Comparison of ENCODE assay signal across 8 cellular contexts in the genomic region with DNA sequence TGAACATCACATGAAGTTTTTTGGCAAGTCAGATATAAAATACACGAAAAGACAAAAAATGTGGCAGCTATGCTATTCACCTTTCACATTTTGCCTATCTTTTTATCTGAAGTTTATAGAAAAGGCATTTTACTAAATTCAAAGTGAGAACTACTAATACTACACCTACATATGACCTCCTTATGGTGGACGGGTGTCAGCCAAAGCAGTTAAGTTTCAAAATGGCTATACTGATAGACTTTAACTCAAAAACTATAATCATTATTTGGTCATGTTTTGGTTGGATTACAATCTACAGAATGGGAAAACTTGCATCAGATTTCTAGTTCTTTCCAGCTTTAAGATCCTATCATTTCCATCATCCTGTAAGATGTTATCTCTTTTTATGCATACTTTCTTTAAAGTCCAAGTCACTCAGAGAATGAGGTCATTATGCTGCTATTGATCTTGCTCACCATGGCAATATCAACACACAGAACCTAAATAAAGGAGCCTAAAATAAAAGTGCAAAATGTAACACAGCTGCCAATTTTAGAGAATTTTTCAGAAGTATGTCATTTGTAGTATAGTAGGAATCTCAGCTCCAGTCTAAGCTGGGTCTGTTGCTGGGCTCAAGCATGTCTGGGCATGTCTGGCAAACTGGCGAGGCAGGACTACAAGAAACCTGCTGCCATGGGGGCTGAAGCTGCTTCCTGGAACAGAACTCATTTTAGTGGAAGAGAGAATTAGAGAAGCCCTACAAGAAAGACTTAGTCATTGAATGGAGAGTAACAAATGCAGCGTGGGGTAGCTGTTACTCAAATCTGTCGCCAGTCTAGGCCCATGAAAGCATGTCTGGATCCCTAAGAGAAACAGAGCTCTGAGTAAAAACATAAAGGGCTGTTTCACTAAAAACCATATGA. TPM values are rescaled to one million over a fixed set of nuclear protein-coding genes. Genes with fewer than 3 reads are reported as not detected.
DNase-seq lines count a peak whose midpoint lies in the region; ATAC-seq lines count a peak whose summit lies in the region.

No MANE protein-coding gene starts in this region.

- peaks cover 35% of the 10 kb centered on the region for H3K4me1 Mint-ChIP-seq in T-helper 1 cell treated with Interleukin-12 subunit alpha and Interleukin-12 subunit beta and Interleukin-4 antibody, amounts not matched to agents 30 μg/mL and 1 μg/mL, for 36 hours (ENCODE audit: low read depth)

- H3K4me3 ChIP-seq in esophagus (ENCODE audit: low read depth in 1 of 2, low read length in 2 of 2): no peak overlapping the region

- H3K9me3 Mint-ChIP-seq in T-helper 1 cell treated with Interleukin-12 subunit alpha and Interleukin-12 subunit beta and Interleukin-4 antibody, amounts not matched to agents 30 μg/mL and 1 μg/mL, for 36 hours: peaks cover 3% of the 10 kb centered on the region

- no peaks in the 10 kb centered on the region for H3K9me3 ChIP-seq in esophagus (ENCODE audit: control insufficient read depth in 2 of 2, insufficient read depth in 1 of 2, low read depth in 1 of 2, low read length in 1 of 2)

- no peaks in the 10 kb centered on the region for H3K36me3 ChIP-seq in esophagus (ENCODE audit: control insufficient read depth in 2 of 2, insufficient read depth in 2 of 2, low read length in 1 of 2)

- peak; percentile 61 for ATAC-seq in HG02938 (IDR thresholded peaks at IDR 0.05; ENCODE audit: unreplicated experiment)

- H3K4me3 Mint-ChIP-seq in T-helper 1 cell treated with Interleukin-12 subunit alpha and Interleukin-12 subunit beta and Interleukin-4 antibody, amounts not matched to agents 30 μg/mL and 1 μg/mL, for 36 hours: peak overlapping the region; percentile 29

- H3K27me3 ChIP-seq in esophagus (ENCODE audit: control insufficient read depth in 1 of 2, insufficient read depth in 2 of 2, low read length in 2 of 2): no peaks in the 10 kb centered on the region

- H3K27me3 Mint-ChIP-seq in T-helper 1 cell treated with Interleukin-12 subunit alpha and Interleukin-12 subunit beta and Interleukin-4 antibody, amounts not matched to agents 30 μg/mL and 1 μg/mL, for 36 hours (ENCODE audit: low read depth): no peaks in the 10 kb centered on the region

- peaks cover 16% of the 10 kb centered on the region for H3K36me3 Mint-ChIP-seq in T-helper 1 cell treated with Interleukin-12 subunit alpha and Interleukin-12 subunit beta and Interleukin-4 antibody, amounts not matched to agents 30 μg/mL and 1 μg/mL, for 36 hours (ENCODE audit: low read depth)

- peak overlapping the region; percentile 83 to 88 for H3K27ac ChIP-seq in esophagus (ENCODE audit: low read depth in 2 of 2, low read length in 1 of 2)

- DNase-seq in activated T-cell treated with anti-CD3 and anti-CD28 coated beads for 48 hours (ENCODE audit: low read depth) (peak; percentile 32), activated T-cell treated with anti-CD3 and anti-CD28 coated beads for 4 hours (no peak), medulla oblongata (ENCODE audit: extremely low spot score) (no peak), CD1c-positive myeloid dendritic cell (ENCODE audit: extremely low spot score) (no peak)
- peak; percentile 51 to 53 for DNase-seq in stimulated activated CD8-positive, alpha-beta memory T cell treated with anti-CD3 and anti-CD28 coated beads, Interleukin-15, amount 100 ng/mL, for 48 hours (ENCODE audit: low read depth in 2 of 2)

- H3K27ac Mint-ChIP-seq in T-helper 1 cell treated with Interleukin-12 subunit alpha and Interleukin-12 subunit beta and Interleukin-4 antibody, amounts not matched to agents 30 μg/mL and 1 μg/mL, for 36 hours: peak overlapping the region; percentile 96

- peaks cover 0 to 5% of the 10 kb centered on the region in 2 donors for H3K4me1 ChIP-seq in esophagus (ENCODE audit: control insufficient read depth in 2 of 2, insufficient read depth in 2 of 2, low read length in 1 of 2)

- 44 to 55% methylated on average over 5 of the region's 5 CpGs for WGBS in esophagus, 2 donors

RNA-seq across cellular contexts. Expression of a gene that starts 7.6 kb away (rescaled TPM):
- polyA plus RNA-seq in esophagus: 10 to 100 TPM; 13.6 to 14.0 TPM

Comparison
In these comparisons a context has a peak if more than half of its experiments do, and no peak if none do; other contexts are left out.
1. DNase-seq: peak in activated T-cell treated with anti-CD3 and anti-CD28 coated beads for 48 hours (single experiment) and stimulated activated CD8-positive, alpha-beta memory T cell treated with anti-CD3 and anti-CD28 coated beads, Interleukin-15, amount 100 ng/mL, for 48 hours (2 of 2); none in activated T-cell treated with anti-CD3 and anti-CD28 coated beads for 4 hours (single experiment), medulla oblongata (single experiment) and CD1c-positive myeloid dendritic cell (single experiment).